Comparison of ENCODE assay signal across 9 cellular contexts in the genomic region with DNA sequence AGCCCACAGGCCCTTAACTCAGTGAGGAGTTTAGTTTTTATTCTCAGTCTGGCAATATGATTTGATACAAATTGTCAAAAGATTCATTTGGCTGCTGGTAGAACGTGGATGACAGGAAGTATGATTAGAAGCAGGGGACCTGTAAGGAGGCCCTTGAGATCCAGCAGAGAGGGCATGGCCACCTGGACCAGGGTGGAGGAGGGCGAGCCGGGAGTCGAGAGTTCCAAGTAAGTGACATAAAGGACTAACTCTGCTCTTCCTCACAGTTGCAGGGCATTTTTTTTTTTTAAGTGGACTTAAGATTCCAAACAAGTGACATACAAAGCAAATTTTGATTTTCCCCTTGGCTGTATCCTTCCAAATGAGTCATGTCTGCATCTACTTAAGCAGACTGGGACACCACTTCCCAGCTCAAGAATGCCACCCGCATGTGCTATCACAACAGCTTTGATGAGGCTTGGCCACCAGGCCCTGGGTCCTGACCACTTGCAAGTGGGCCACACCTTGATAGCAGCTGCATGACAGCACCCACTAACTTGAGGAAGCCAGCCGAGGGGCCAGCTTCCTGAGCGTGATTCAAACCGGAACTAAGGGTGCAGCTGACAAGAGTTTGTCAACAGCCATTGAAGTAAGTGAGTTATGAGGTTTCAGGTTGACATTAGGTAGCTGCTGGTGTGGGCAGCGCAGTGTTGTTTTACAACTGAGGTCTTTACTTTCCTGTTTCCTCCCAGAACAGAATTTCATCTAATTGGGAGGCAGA. TPM values are rescaled to one million over a fixed set of nuclear protein-coding genes. Genes with fewer than 3 reads are reported as not detected.
A peak's percentile ranks its signal among the peaks of the same experiment; 100 is the strongest.
DNase-seq lines count a peak whose midpoint lies in the region; ATAC-seq and TF ChIP-seq lines count a peak whose summit lies in the region.
"Had no signal": no experiment of that assay in that cellular context is flagged by ENCODE, and none has a peak within 500 bp of the region (broad histone marks: within the 10 kb centered on the region; RNA-seq: fewer than 3 reads in every experiment).

No MANE protein-coding gene starts in this region.

- H2BK120ac ChIP-seq in trophoblast cell (ENCODE audit: insufficient read depth, low read length, poor library complexity), result no peak overlapping the region

- no peak overlapping the region for H2AFZ ChIP-seq in trophoblast cell (ENCODE audit: insufficient read depth, low read length, poor library complexity)
- no peak overlapping the region for H2AFZ ChIP-seq in SK-N-SH (ENCODE audit: low read depth)

- no peak for TF ChIP-seq EP300 in SK-N-SH (IDR thresholded peaks at IDR 0.05; ENCODE audit: borderline replicate concordance in 1 of 2, low read depth in 1 of 2, low read length in 1 of 2)

- no peaks in the 10 kb centered on the region for H4K20me1 ChIP-seq in SK-N-SH (ENCODE audit: insufficient read depth)

- H3K23ac ChIP-seq in trophoblast cell (ENCODE audit: low read length), result no peak overlapping the region

- H2BK12ac ChIP-seq in trophoblast cell (ENCODE audit: low read length), result no peak overlapping the region

- no peaks in the 10 kb centered on the region for H3K79me2 ChIP-seq in trophoblast cell (ENCODE audit: control insufficient read depth, insufficient read depth, low read length, poor library complexity)
- H3K79me2 ChIP-seq in SK-N-SH (ENCODE audit: insufficient read depth), result no peaks in the 10 kb centered on the region

- H3K18ac ChIP-seq in trophoblast cell (ENCODE audit: low read length), result no peak overlapping the region

- peak; percentile 36 for DNase-seq in NCI-H2107 treated with DMSO at 0.1 percent for 48 hours (lab: John Stamatoyannopoulos, UW; ENCODE audit: unreplicated experiment)
- DNase-seq in NCI-H2107 (lab: John Stamatoyannopoulos, UW), result no peak
- peak; percentile 20 to 97 (median 63) for DNase-seq in T-helper 2 cell
- peak; percentile 33 for DNase-seq in astrocyte of the cerebellum (ENCODE audit: low read depth)
- peak; percentile 90 to 93 for DNase-seq in trophoblast cell
- DNase-seq in NOMO-1 treated with dmso at 0.1 percent for 144 hours (lab: John Stamatoyannopoulos, UW; ENCODE audit: unreplicated experiment), result no peak
- no peak for DNase-seq in SK-N-SH

- no peaks in the 10 kb centered on the region for H3K9me2 ChIP-seq in SK-N-SH

- no peak overlapping the region for H4K8ac ChIP-seq in trophoblast cell (ENCODE audit: low read depth, low read length)

- no peak overlapping the region for H3K9ac ChIP-seq in trophoblast cell (ENCODE audit: low read length)
- no peak overlapping the region for H3K9ac ChIP-seq in SK-N-SH

- no peak for TF ChIP-seq RAD21 in SK-N-SH (IDR thresholded peaks at IDR 0.05; ENCODE audit: low read length)

- H3K9me3 ChIP-seq in trophoblast cell (ENCODE audit: insufficient read depth, low read depth, low read length) (no peaks in the 10 kb centered on the region), SK-N-SH (no peaks in the 10 kb centered on the region)

- H2AK5ac ChIP-seq in trophoblast cell (ENCODE audit: low read length), result no peak overlapping the region

- no peak overlapping the region for H3K4ac ChIP-seq in trophoblast cell (ENCODE audit: low read depth, low read length)

- H3K4me3 ChIP-seq in astrocyte of the cerebellum (ENCODE audit: low read depth, low read length) (no peak overlapping the region), trophoblast cell (ENCODE audit: low read depth, low read length) (no peak overlapping the region), SK-N-SH (ENCODE audit: low read depth in 2 of 2, low read length in 1 of 2) (no peak overlapping the region)

- H2BK5ac ChIP-seq in trophoblast cell (ENCODE audit: low read depth, low read length, poor library complexity), result no peak overlapping the region

- no peaks in the 10 kb centered on the region for H3F3A ChIP-seq in SK-N-SH (replicated peaks; ENCODE audit: insufficient read depth)

- in situ Hi-C loops in astrocyte of the cerebellum (cut with HindIII; ENCODE audit: low sequenced_read_pairs), result no loop called here

- no peaks in the 10 kb centered on the region for H3K79me1 ChIP-seq in trophoblast cell (ENCODE audit: low read length)

- no peaks in the 10 kb centered on the region for H3K36me3 ChIP-seq in trophoblast cell (ENCODE audit: control insufficient read depth in 1 of 2, insufficient read depth in 2 of 2, low read length in 2 of 2)
- no peaks in the 10 kb centered on the region for H3K36me3 ChIP-seq in SK-N-SH (replicated peaks in 1 of 2; ENCODE audit: control insufficient read depth in 1 of 2, insufficient read depth in 2 of 2, low read length in 1 of 2)

- H3K4me2 ChIP-seq in trophoblast cell (ENCODE audit: low read length) (no peak overlapping the region), SK-N-SH (no peak overlapping the region)

- no peak overlapping the region for H3K14ac ChIP-seq in trophoblast cell (ENCODE audit: low read length)

- H3K27ac ChIP-seq in trophoblast cell (ENCODE audit: low read depth, low read length) (no peak overlapping the region), SK-N-SH (ENCODE audit: low read depth in 2 of 2, low read length in 1 of 2) (no peak overlapping the region)
- H3K27ac ChIP-seq: 22Rv1 had no signal

- no peak overlapping the region for H4K91ac ChIP-seq in trophoblast cell (ENCODE audit: low read depth, low read length)

- no peak overlapping the region for H4K12ac ChIP-seq in trophoblast cell (ENCODE audit: low read depth, low read length)

- peak; percentile 94 for ATAC-seq in HG03045 (IDR thresholded peaks at IDR 0.05; ENCODE audit: unreplicated experiment)

- CTCF ChIA-PET in SK-N-SH (lab: Yijun Ruan, JAX), result no interaction called here

- WGBS in trophoblast cell (ENCODE audit: extremely low coverage, insufficient coverage, insufficient read length), result no CpG with 5 or more reads among the region's 9 CpGs
- 23% methylated on average over 9 of the region's 9 CpGs for WGBS in SK-N-SH (ENCODE audit: low lambda C conversion rate)

- H3K27me3 ChIP-seq in trophoblast cell (ENCODE audit: insufficient read depth, low read length) (no peaks in the 10 kb centered on the region), SK-N-SH (ENCODE audit: insufficient read depth) (no peaks in the 10 kb centered on the region)

- TF ChIP-seq CTCF in astrocyte of the cerebellum (IDR thresholded peaks at IDR 0.05; ENCODE audit: low read depth, low read length, missing control alignments), result no peak
- TF ChIP-seq CTCF in SK-N-SH (IDR thresholded peaks at IDR 0.05), result no peak

- H3K4me1 ChIP-seq in trophoblast cell (ENCODE audit: control insufficient read depth in 1 of 2, insufficient read depth in 2 of 2, low read length in 2 of 2) (peaks cover 0 to 4% of the 10 kb centered on the region in 2 experiments), SK-N-SH (ENCODE audit: control insufficient read depth in 1 of 2, insufficient read depth in 2 of 2, low read depth in 1 of 2, low read length in 1 of 2) (no peaks in the 10 kb centered on the region)

- POLR2A ChIA-PET in SK-N-SH (lab: Yijun Ruan, JAX), result no interaction called here

TF ChIP-seq in SK-N-SH, 30 proteins besides CTCF, POLR2A, EP300 and RAD21 (continues in another document):
- no peak for TF ChIP-seq RCOR1 (IDR thresholded peaks at IDR 0.05; ENCODE audit: low read length)
- TF ChIP-seq, protein P1, sequence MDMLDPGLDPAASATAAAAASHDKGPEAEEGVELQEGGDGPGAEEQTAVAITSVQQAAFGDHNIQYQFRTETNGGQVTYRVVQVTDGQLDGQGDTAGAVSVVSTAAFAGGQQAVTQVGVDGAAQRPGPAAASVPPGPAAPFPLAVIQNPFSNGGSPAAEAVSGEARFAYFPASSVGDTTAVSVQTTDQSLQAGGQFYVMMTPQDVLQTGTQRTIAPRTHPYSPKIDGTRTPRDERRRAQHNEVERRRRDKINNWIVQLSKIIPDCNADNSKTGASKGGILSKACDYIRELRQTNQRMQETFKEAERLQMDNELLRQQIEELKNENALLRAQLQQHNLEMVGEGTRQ (IDR thresholded peaks at IDR 0.05; ENCODE audit: borderline replicate concordance, low read depth, low read length), result no peak
- no peak for TF ChIP-seq YY1 (IDR thresholded peaks at IDR 0.05; ENCODE audit: low read depth)
- no peak for TF ChIP-seq JUND (IDR thresholded peaks at IDR 0.05)
- no peak for TF ChIP-seq CHD2 (IDR thresholded peaks at IDR 0.05; ENCODE audit: low read length, partially characterized antibody)
- TF ChIP-seq NFIC (IDR thresholded peaks at IDR 0.05; ENCODE audit: borderline replicate concordance), result no peak
- no peak for TF ChIP-seq NRF1 (IDR thresholded peaks at IDR 0.05; ENCODE audit: low read depth, low read length)
- TF ChIP-seq MEF2A (IDR thresholded peaks at IDR 0.05; ENCODE audit: borderline replicate concordance, low read depth), result no peak
- no peak for TF ChIP-seq TEAD4 (IDR thresholded peaks at IDR 0.05; ENCODE audit: borderline replicate concordance, insufficient read depth)
- TF ChIP-seq, protein P2, sequence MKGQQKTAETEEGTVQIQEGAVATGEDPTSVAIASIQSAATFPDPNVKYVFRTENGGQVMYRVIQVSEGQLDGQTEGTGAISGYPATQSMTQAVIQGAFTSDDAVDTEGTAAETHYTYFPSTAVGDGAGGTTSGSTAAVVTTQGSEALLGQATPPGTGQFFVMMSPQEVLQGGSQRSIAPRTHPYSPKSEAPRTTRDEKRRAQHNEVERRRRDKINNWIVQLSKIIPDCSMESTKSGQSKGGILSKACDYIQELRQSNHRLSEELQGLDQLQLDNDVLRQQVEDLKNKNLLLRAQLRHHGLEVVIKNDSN (IDR thresholded peaks at IDR 0.05; ENCODE audit: borderline replicate concordance, low read depth), result no peak
- no peak for TF ChIP-seq RFX5 (IDR thresholded peaks at IDR 0.05; ENCODE audit: low read length)
- no peak for TF ChIP-seq TAF1 (IDR thresholded peaks at IDR 0.05; ENCODE audit: borderline replicate concordance, low read depth, low read length)
- TF ChIP-seq, protein P3, sequence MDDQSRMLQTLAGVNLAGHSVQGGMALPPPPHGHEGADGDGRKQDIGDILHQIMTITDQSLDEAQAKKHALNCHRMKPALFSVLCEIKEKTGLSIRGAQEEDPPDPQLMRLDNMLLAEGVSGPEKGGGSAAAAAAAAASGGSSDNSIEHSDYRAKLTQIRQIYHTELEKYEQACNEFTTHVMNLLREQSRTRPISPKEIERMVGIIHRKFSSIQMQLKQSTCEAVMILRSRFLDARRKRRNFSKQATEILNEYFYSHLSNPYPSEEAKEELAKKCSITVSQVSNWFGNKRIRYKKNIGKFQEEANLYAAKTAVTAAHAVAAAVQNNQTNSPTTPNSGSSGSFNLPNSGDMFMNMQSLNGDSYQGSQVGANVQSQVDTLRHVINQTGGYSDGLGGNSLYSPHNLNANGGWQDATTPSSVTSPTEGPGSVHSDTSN (IDR thresholded peaks at IDR 0.05), result no peak

RNA-seq across cellular contexts. Expression of a gene that starts 54.6 kb away (rescaled TPM):
- 5.3 and 6.3 TPM in 2 replicates for polyA plus RNA-seq in trophoblast cell (2013)
- polyA plus RNA-seq in SK-N-SH (2012; rRNA removed), result 0.73 and 0.90 TPM in 2 replicates
- polyA plus RNA-seq in SK-N-SH (2012; cell fraction: cytosol; rRNA removed), result 0.62 and 0.76 TPM in 2 replicates
- polyA plus RNA-seq in SK-N-SH (2012; cell fraction: nucleus; rRNA removed), result 1.3 and 1.8 TPM in 2 replicates

Comparison
In these comparisons a context has a peak if more than half of its experiments do, and no peak if none do; other contexts are left out.
1. DNase-seq: peak in NCI-H2107 treated with DMSO at 0.1 percent for 48 hours (single experiment), T-helper 2 cell (5 of 5), astrocyte of the cerebellum (single experiment) and trophoblast cell (2 of 2); none in NCI-H2107 (single experiment), NOMO-1 treated with dmso at 0.1 percent for 144 hours (single experiment) and SK-N-SH (single experiment).